11 cellular contexts compared by ENCODE assay signal in genomic region chr15:70943260-70943659, GRCh38. TPM values are rescaled to one million over a fixed set of nuclear protein-coding genes. Genes with fewer than 3 reads are reported as not detected.
DNase-seq lines count a peak whose midpoint lies in the region; ATAC-seq and TF ChIP-seq lines count a peak whose summit lies in the region.
"Not testable (repeated sequence)": the region's sequence is repeated elsewhere in the genome, so short reads cannot be mapped to it uniquely, and the experiment has no call there.
"Had no signal": no experiment of that assay in that cellular context is flagged by ENCODE, and none has a peak within 500 bp of the region (broad histone marks: within the 10 kb centered on the region; RNA-seq: fewer than 3 reads in every experiment).

No MANE protein-coding gene starts in this region.

- 58% methylated on average over 2 of the region's 2 CpGs for WGBS in SK-N-SH (ENCODE audit: low lambda C conversion rate)
- WGBS in heart left ventricle, 4 donors = 60 to 69% (median 68%) methylated on average over 2 of the region's 2 CpGs
- WGBS in thyroid gland, 2 donors = 26 to 52% methylated on average over 2 of the region's 2 CpGs

- not testable (repeated sequence) for TF ChIP-seq CTCF in DND-41 (IDR thresholded peaks at IDR 0.05; ENCODE audit: borderline replicate concordance, extremely low read depth, low read length, poor library complexity, severe bottlenecking); SK-N-SH (IDR thresholded peaks at IDR 0.05); heart left ventricle (IDR thresholded peaks at IDR 0.05); thyroid gland (IDR thresholded peaks at IDR 0.05)

- not testable (repeated sequence) for H3K4me2 ChIP-seq in DND-41 (ENCODE audit: insufficient read depth, low read length); SK-N-SH

- not testable (repeated sequence) for H3K9me3 ChIP-seq in DND-41 (ENCODE audit: insufficient read depth, low read length, severe bottlenecking); SK-N-SH; heart left ventricle; thyroid gland

- not testable (repeated sequence) for H3K9ac ChIP-seq in DND-41 (ENCODE audit: low read depth, low read length); SK-N-SH

- not testable (repeated sequence) for H3K4me3 ChIP-seq in DND-41 (ENCODE audit: low read depth in 1 of 2, low read length in 2 of 2); SK-N-SH (ENCODE audit: low read depth in 2 of 2, low read length in 1 of 2); heart left ventricle; thyroid gland (replicated peaks in 1 of 3)

- not testable (repeated sequence) for H4K20me1 ChIP-seq in DND-41 (ENCODE audit: insufficient read depth, low read length); SK-N-SH (ENCODE audit: insufficient read depth)

- H3K79me2 ChIP-seq in DND-41 (ENCODE audit: insufficient read depth, low read length); SK-N-SH (ENCODE audit: insufficient read depth): not testable (repeated sequence)

- not testable (repeated sequence) for H3F3A ChIP-seq in SK-N-SH (replicated peaks; ENCODE audit: insufficient read depth)

- TF ChIP-seq RAD21 in Ishikawa (IDR thresholded peaks at IDR 0.05; ENCODE audit: low read depth); SK-N-SH (IDR thresholded peaks at IDR 0.05; ENCODE audit: low read length): not testable (repeated sequence)

- CTCF ChIA-PET in SK-N-SH (lab: Yijun Ruan, JAX) = not testable (repeated sequence)

- DNase-seq in DND-41, SK-N-SH: not testable (repeated sequence)
- DNase-seq in NCI-H1417 (lab: John Stamatoyannopoulos, UW) (peak in 2 of 3 experiments; percentile 3 to 50), NCI-H524 (lab: John Stamatoyannopoulos, UW) (peak; percentile 60 to 75), heart left ventricle (peak in 1 of 5 donors; percentile 7), left kidney (ENCODE audit: low read depth, low spot score) (peak; percentile 4), thyroid gland (peak; percentile 30 to 52)

- POLR2A ChIA-PET in SK-N-SH (lab: Yijun Ruan, JAX) = not testable (repeated sequence)

- not testable (repeated sequence) for ATAC-seq in DND-41 (ENCODE audit: insufficient read depth, low read depth); heart left ventricle

- H3K9me2 ChIP-seq in SK-N-SH = not testable (repeated sequence)

- H3K36me3 ChIP-seq in DND-41 (ENCODE audit: insufficient read depth, low read length); SK-N-SH (replicated peaks in 1 of 2; ENCODE audit: control insufficient read depth in 1 of 2, insufficient read depth in 2 of 2, low read length in 1 of 2); heart left ventricle; thyroid gland: not testable (repeated sequence)

- intact Hi-C loops in heart left ventricle (cut with DNase I); thyroid gland (cut with DNase I): not testable (repeated sequence)

- not testable (repeated sequence) for H3K27ac ChIP-seq in DND-41 (ENCODE audit: low read length); SK-N-SH (ENCODE audit: low read depth in 2 of 2, low read length in 1 of 2); thyroid gland
- H3K27ac ChIP-seq in heart left ventricle = peak overlapping the region in 10 of 12 donors; percentile 54 to 81 (median 67)

- not testable (repeated sequence) for H3K4me1 ChIP-seq in DND-41 (ENCODE audit: insufficient read depth, low read length); SK-N-SH (ENCODE audit: control insufficient read depth in 1 of 2, insufficient read depth in 2 of 2, low read depth in 1 of 2, low read length in 1 of 2); thyroid gland
- peaks cover 0 to 32% (median 12%) of the 10 kb centered on the region in 12 donors for H3K4me1 ChIP-seq in heart left ventricle

- H3K27me3 ChIP-seq in DND-41 (ENCODE audit: insufficient read depth, low read length, poor library complexity); SK-N-SH (ENCODE audit: insufficient read depth); heart left ventricle; thyroid gland: not testable (repeated sequence)

- peak overlapping the region; percentile 26; the same call in 1 of the 2 replicates for H2AFZ ChIP-seq in DND-41 (ENCODE audit: low read depth, low read length)
- not testable (repeated sequence) for H2AFZ ChIP-seq in SK-N-SH (ENCODE audit: low read depth)

- not testable (repeated sequence) for TF ChIP-seq POLR2A in heart left ventricle (IDR thresholded peaks at IDR 0.05); thyroid gland (IDR thresholded peaks at IDR 0.05)

- TF ChIP-seq EP300 in Ishikawa (IDR thresholded peaks at IDR 0.05; ENCODE audit: borderline replicate concordance); SK-N-SH (IDR thresholded peaks at IDR 0.05; ENCODE audit: borderline replicate concordance in 1 of 2, low read depth in 1 of 2, low read length in 1 of 2): not testable (repeated sequence)

TF ChIP-seq in Ishikawa, 13 proteins besides CTCF, POLR2A, EP300 and RAD21:
- TF ChIP-seq NFIC (IDR thresholded peaks at IDR 0.05) = peak; percentile 70

TF ChIP-seq in SK-N-SH, 30 proteins besides CTCF, POLR2A, EP300 and RAD21:
- peak; percentile 52; the same call in 1 of the 2 replicates for TF ChIP-seq NFIC (IDR thresholded peaks at IDR 0.05; ENCODE audit: borderline replicate concordance)

RNA-seq across cellular contexts. Expression of gene LRRC49, which starts 50.6 kb away (rescaled TPM):
- polyA plus RNA-seq in SK-N-SH (2012; rRNA removed) (7.2 and 10.4 TPM in 2 replicates), heart left ventricle (100 to 1,000 TPM in 1 of 2 donors, 10 to 100 TPM in 1; 13.3 to 115 TPM)
- polyA plus RNA-seq in SK-N-SH (2012; cell fraction: cytosol; rRNA removed) = 10.5 and 13.2 TPM in 2 replicates
- polyA plus RNA-seq in SK-N-SH (2012; cell fraction: nucleus; rRNA removed) = 7.4 and 14.2 TPM in 2 replicates
- total RNA-seq in heart left ventricle (100 to 1,000 TPM in 2 of 9 donors, 10 to 100 TPM in 7; 22.4 to 123 (median 60.3) TPM), thyroid gland (10 to 100 TPM in 3 of 4 donors, 1 to 10 TPM in 1; 8.3 to 16.1 (median 11.9) TPM)
- total RNA-seq: CD8-positive, alpha-beta T cell; OCI-LY7; T-helper 1 cell treated with Interleukin-12 subunit alpha and Interleukin-12 subunit beta and Interleukin-4 antibody, amounts not matched to agents 30 ng/mL and 1 ng/mL, for 36 hours had no signal

RNA-seq across cellular contexts. Expression of gene THAP10, which starts 51.0 kb away (rescaled TPM):
- polyA plus RNA-seq in SK-N-SH (2012; rRNA removed) (2.9 and 3.2 TPM in 2 replicates), heart left ventricle (1 to 10 TPM; 1.7 to 5.5 TPM)
- polyA plus RNA-seq in SK-N-SH (2012; cell fraction: cytosol; rRNA removed) = 4.4 TPM in 2 replicates
- polyA plus RNA-seq in SK-N-SH (2012; cell fraction: nucleus; rRNA removed) = 2.5 and 3.8 TPM in 2 replicates
- total RNA-seq in heart left ventricle (1 to 10 TPM; 2.8 to 5.9 (median 5.1) TPM), thyroid gland (1 to 10 TPM; 3.9 to 5.4 (median 4.9) TPM)
- total RNA-seq: CD8-positive, alpha-beta T cell; OCI-LY7; T-helper 1 cell treated with Interleukin-12 subunit alpha and Interleukin-12 subunit beta and Interleukin-4 antibody, amounts not matched to agents 30 ng/mL and 1 ng/mL, for 36 hours had no signal
